ENCODE assay signal across 1 cellular context in genomic region chr15:55434989-55435825, GRCh38.
TF ChIP-seq lines count a peak whose summit lies in the region.

No MANE protein-coding gene starts in this region.

TF ChIP-seq in Ishikawa, 13 proteins besides CTCF, POLR2A, EP300 and RAD21:
- TF ChIP-seq REST (IDR thresholded peaks at IDR 0.05; ENCODE audit: low read depth): no peak
- no peak for TF ChIP-seq YY1 (IDR thresholded peaks at IDR 0.05; ENCODE audit: low read depth)
- TF ChIP-seq CEBPB (IDR thresholded peaks at IDR 0.05): no peak
- TF ChIP-seq FOXM1 (IDR thresholded peaks at IDR 0.05; ENCODE audit: borderline replicate concordance, low read depth): no peak
- no peak for TF ChIP-seq MAX (IDR thresholded peaks at IDR 0.05)
- TF ChIP-seq ZBTB7A (IDR thresholded peaks at IDR 0.05; ENCODE audit: low read depth): no peak
- TF ChIP-seq USF1 (IDR thresholded peaks at IDR 0.05): no peak
- TF ChIP-seq TAF1 (IDR thresholded peaks at IDR 0.05; ENCODE audit: low read depth): no peak
- no peak for TF ChIP-seq TEAD4 (IDR thresholded peaks at IDR 0.05)
- TF ChIP-seq TCF12 (IDR thresholded peaks at IDR 0.05; ENCODE audit: low read depth): no peak
- no peak for TF ChIP-seq EGR1 (IDR thresholded peaks at IDR 0.05)
- no peak for TF ChIP-seq CREB1 (IDR thresholded peaks at IDR 0.05; ENCODE audit: low read depth)
